ENCODE assay signal across 8 cellular contexts in the genomic region with DNA sequence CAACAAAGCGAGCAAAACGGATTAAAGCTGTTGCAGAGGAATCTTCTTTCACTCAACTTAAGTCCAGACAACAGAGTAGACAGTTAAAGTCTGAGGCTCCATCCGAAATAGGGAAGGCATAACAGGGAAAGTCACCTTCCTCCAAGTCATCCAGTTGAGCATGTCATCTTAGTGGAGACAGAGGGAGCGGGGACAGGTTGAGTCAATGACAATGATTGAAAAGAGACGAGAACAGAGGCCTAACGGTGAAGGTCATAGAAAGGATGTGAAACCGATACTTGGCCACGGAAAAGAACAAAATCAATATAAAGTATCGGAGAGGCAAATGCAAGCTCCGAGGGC. TPM values are rescaled to one million over a fixed set of nuclear protein-coding genes. Genes with fewer than 3 reads are reported as not detected.
DNase-seq lines count a peak whose midpoint lies in the region; ATAC-seq and TF ChIP-seq lines count a peak whose summit lies in the region.

No MANE protein-coding gene starts in this region.

- no TSS peak for BruUV-seq in OCI-LY7 (replicated peaks; lab: Mats Ljungman, UMichigan)

- POLR2A ChIA-PET in OCI-LY7 (lab: Charles Lee), result interaction anchor here (0.6 to 1.7 kb wide), 11 partner anchors 9 to 914 kb away, joined by 3 to 7 read pairs (median 4); partner anchors contain the start of gene DYM

- CTCF ChIA-PET in OCI-LY7 (lab: Charles Lee; ENCODE audit: unreplicated experiment), result interaction anchor here (0.6 kb wide), 1 partner anchor 491 kb away, joined by 3 read pairs; no protein-coding TSS in a partner anchor

- peaks cover 46% of the 10 kb centered on the region for H3K79me2 ChIP-seq in OCI-LY7 (ENCODE audit: insufficient read depth, low read depth, low read length)

- peaks cover 39% of the 10 kb centered on the region for H3K4me1 Mint-ChIP-seq in T-helper 2 cell treated with Interferon-gamma antibody and Interleukin-4, amounts not matched to agents 5 μg/mL and 100 μg/mL, for 36 hours (ENCODE audit: low read depth)

- no peaks in the 10 kb centered on the region for H3K9me3 Mint-ChIP-seq in T-helper 2 cell treated with Interferon-gamma antibody and Interleukin-4, amounts not matched to agents 5 μg/mL and 100 μg/mL, for 36 hours

- H3K27ac ChIP-seq in OCI-LY7 (ENCODE audit: low read depth, low read length, poor library complexity, severe bottlenecking) (peak overlapping the region; percentile 89), dorsolateral prefrontal cortex (peak overlapping the region in 58 of 59 donors; percentile 70 to 98 (median 94))

- H3K27me3 ChIP-seq in dorsolateral prefrontal cortex (no peaks in the 10 kb centered on the region), mucosa of stomach (ENCODE audit: control insufficient read depth, insufficient read depth, low read length) (no peaks in the 10 kb centered on the region)

- no peak for DNase-seq in T-helper 2 cell treated with Interferon-gamma antibody and Interleukin-4, amounts not matched to agents 5 μg/mL and 100 μg/mL, for 36 hours (ENCODE audit: low spot score)
- no peak for DNase-seq in T-helper 2 cell
- no peak for DNase-seq in OCI-LY7 (ENCODE audit: low spot score)
- peak in 1 of 10 donors; percentile 26 for DNase-seq in dorsolateral prefrontal cortex
- no peak for DNase-seq in NAMALWA (ENCODE audit: low spot score)

- H3K36me3 Mint-ChIP-seq in T-helper 2 cell treated with Interferon-gamma antibody and Interleukin-4, amounts not matched to agents 5 μg/mL and 100 μg/mL, for 36 hours (ENCODE audit: low read depth), result peaks cover 61% of the 10 kb centered on the region

- peaks cover 73% of the 10 kb centered on the region for H3K36me3 ChIP-seq in OCI-LY7 (ENCODE audit: insufficient read depth, low read length)
- peaks cover 5% of the 10 kb centered on the region for H3K36me3 ChIP-seq in mucosa of stomach (ENCODE audit: control insufficient read depth, insufficient read depth, low read length)

- peak overlapping the region; percentile 92 for H3K4me2 ChIP-seq in OCI-LY7 (ENCODE audit: low read length)

- peak overlapping the region; percentile 80 for H3K9ac ChIP-seq in mucosa of stomach (ENCODE audit: low read length)

- H3K27me3 Mint-ChIP-seq in T-helper 2 cell treated with Interferon-gamma antibody and Interleukin-4, amounts not matched to agents 5 μg/mL and 100 μg/mL, for 36 hours (ENCODE audit: low read depth), result no peaks in the 10 kb centered on the region

- H3K27ac Mint-ChIP-seq in T-helper 2 cell treated with Interferon-gamma antibody and Interleukin-4, amounts not matched to agents 5 μg/mL and 100 μg/mL, for 36 hours, result peak overlapping the region; percentile 98

- intact Hi-C loops in OCI-LY7 (cut with micrococcal nuclease; ENCODE audit: unreplicated experiment) (no loop called here), dorsolateral prefrontal cortex (cut with DNase I) (loop anchor here in 1 of 2 donors (2.0 to 5.0 kb wide), 2 partner anchors 326 to 796 kb away; partner anchors contain the start of genes ACAA2 and MBD1)

- H3K9me3 ChIP-seq in OCI-LY7 (ENCODE audit: low read length) (no peaks in the 10 kb centered on the region), mucosa of stomach (ENCODE audit: control insufficient read depth, low read length) (no peaks in the 10 kb centered on the region)

- peaks cover 39% of the 10 kb centered on the region for H3K4me1 ChIP-seq in OCI-LY7 (ENCODE audit: insufficient read depth, low read length, poor library complexity, severe bottlenecking)
- peaks cover 16% of the 10 kb centered on the region for H3K4me1 ChIP-seq in mucosa of stomach (ENCODE audit: control insufficient read depth, insufficient read depth, low read length)

- peak overlapping the region; percentile 26; the same call in 1 of the 2 replicates for H2AFZ ChIP-seq in OCI-LY7 (ENCODE audit: low read length)

- no peaks in the 10 kb centered on the region for H3K9me2 ChIP-seq in OCI-LY7 (ENCODE audit: insufficient read depth, low read length)

- ATAC-seq in GM21576 (IDR thresholded peaks at IDR 0.05; ENCODE audit: unreplicated experiment) (no peak), HG03097 (IDR thresholded peaks at IDR 0.05; ENCODE audit: low FRiP score, unreplicated experiment) (no peak)

- H3K4me3 ChIP-seq in OCI-LY7 (ENCODE audit: low read depth, low read length, poor library complexity, severe bottlenecking) (peak overlapping the region; percentile 100), dorsolateral prefrontal cortex (peak overlapping the region; percentile 71 to 97 (median 89)), mucosa of stomach (ENCODE audit: low read length) (peak overlapping the region; percentile 93)

- H4K20me1 ChIP-seq in OCI-LY7 (ENCODE audit: insufficient read depth, low read length), result peaks cover 10% of the 10 kb centered on the region; the same call in 1 of the 2 replicates

- no peak for TF ChIP-seq CTCF in OCI-LY7 (conservative IDR thresholded peaks at IDR 0.05; ENCODE audit: low read length)
- TF ChIP-seq CTCF in dorsolateral prefrontal cortex (IDR thresholded peaks at IDR 0.05 in 54 of 56, conservative IDR thresholded peaks at IDR 0.05 in 2 of 56; ENCODE audit: low read depth in 1 of 56, partially characterized antibody in 56 of 56), result no peak

- peak overlapping the region; percentile 98 for H3K4me3 Mint-ChIP-seq in T-helper 2 cell treated with Interferon-gamma antibody and Interleukin-4, amounts not matched to agents 5 μg/mL and 100 μg/mL, for 36 hours

RNA-seq across cellular contexts. Expression of gene C18orf32, which starts 0.4 kb away (rescaled TPM):
- total RNA-seq in OCI-LY7 (2014; rRNA removed; shearing (Covaris generic)), result 5.7 and 6.8 TPM in 2 replicates
- total RNA-seq in OCI-LY7 (2022), result 11.1 and 13.5 TPM in 2 replicates
- total RNA-seq in dorsolateral prefrontal cortex, result 100 to 1,000 TPM in 75 of 120 experiments, 10 to 100 TPM in 45; 65.6 to 143 (median 105) TPM

RNA-seq across cellular contexts. Expression of gene RPL17, which starts 5.7 kb away (rescaled TPM):
- 1,122 and 1,135 TPM in 2 replicates for total RNA-seq in OCI-LY7 (2014; rRNA removed; shearing (Covaris generic))
- total RNA-seq in OCI-LY7 (2022) (1,167 and 1,261 TPM in 2 replicates), dorsolateral prefrontal cortex (100 to 1,000 TPM; 334 to 642 (median 435) TPM)

RNA-seq across cellular contexts. Expression of gene DYM, which starts 26.1 kb away (rescaled TPM):
- 82.6 and 128 TPM in 2 replicates for total RNA-seq in OCI-LY7 (2014; rRNA removed; shearing (Covaris generic))
- total RNA-seq in OCI-LY7 (2022) (59.2 and 77.2 TPM in 2 replicates), dorsolateral prefrontal cortex (100 to 1,000 TPM in 110 of 120 experiments, 10 to 100 TPM in 10; 83.0 to 165 (median 116) TPM)

Comparison
In these comparisons a context has a peak if more than half of its experiments do, and no peak if none do; other contexts are left out.
1. RNA of gene C18orf32, which starts 0.4 kb away (total RNA-seq): 65.6 to 143 TPM in dorsolateral prefrontal cortex; 5.7 to 13.5 TPM in OCI-LY7; every median in the first group is over 4 times any median in the second.
2. Peak in every context shown above with its lines, with median percentiles within 50 percentile points of each other: H3K4me3 ChIP-seq.